22 cellular contexts compared by ENCODE assay signal in the genomic region with DNA sequence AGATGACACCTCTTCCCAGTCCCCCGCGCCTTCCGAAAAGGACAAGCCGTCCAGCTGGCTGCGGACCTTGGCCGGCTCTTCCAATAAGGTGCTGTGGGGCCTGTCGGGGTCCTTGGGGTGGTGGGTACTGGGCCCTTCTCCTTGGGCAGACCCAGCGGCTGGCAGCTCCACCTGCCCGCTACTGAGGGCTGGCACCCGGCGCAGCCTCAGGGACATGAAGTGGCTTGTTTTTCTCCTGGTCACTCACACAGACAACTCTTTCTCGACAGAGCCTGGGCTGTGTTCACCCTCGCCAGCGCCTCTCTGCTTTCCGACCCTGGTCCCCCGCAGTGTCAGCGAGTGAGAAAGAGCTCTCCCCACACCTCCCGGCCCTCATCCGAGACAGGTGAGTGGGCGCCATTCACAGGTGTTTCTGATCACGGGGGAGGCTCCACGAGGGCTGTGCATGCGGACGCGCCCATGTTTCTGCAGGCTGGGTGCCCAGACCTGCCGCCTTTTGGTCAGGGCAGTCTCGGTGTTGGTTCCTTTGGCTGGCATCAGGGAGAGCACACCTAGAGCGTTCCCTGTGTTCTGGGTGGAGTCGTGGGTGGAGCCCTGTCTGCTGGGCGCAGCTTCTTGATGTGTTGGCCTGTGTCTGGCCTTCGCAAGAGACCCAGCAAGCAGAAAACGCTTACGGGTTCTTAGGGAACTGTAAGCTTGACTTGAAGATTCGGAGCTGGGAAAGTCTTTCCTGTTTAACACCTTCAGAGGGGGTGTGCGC.
A peak's percentile ranks its signal among the peaks of the same experiment; 100 is the strongest.
DNase-seq lines count a peak whose midpoint lies in the region; ATAC-seq and TF ChIP-seq lines count a peak whose summit lies in the region.
"Had no signal": no experiment of that assay in that cellular context is flagged by ENCODE, and none has a peak within 500 bp of the region (broad histone marks: within the 10 kb centered on the region; RNA-seq: fewer than 3 reads in every experiment).

No MANE protein-coding gene starts in this region.

- H3K4me3 Mint-ChIP-seq in stimulated activated naive CD8-positive, alpha-beta T cell treated with anti-CD3 and anti-CD28 coated beads, Interleukin-15, Interleukin-2, amounts not matched to agents 100 ng/mL and 50 ng/mL, for 24 hours, result no peak overlapping the region
- H3K4me3 Mint-ChIP-seq in stimulated activated naive CD8-positive, alpha-beta T cell treated with anti-CD3 and anti-CD28 coated beads, Interleukin-15, amount 100 ng/mL, for 72 hours, result no peak overlapping the region
- no peak overlapping the region for H3K4me3 Mint-ChIP-seq in activated CD4-positive, alpha-beta memory T cell treated with anti-CD3 and anti-CD28 coated beads for 36 hours

- no peaks in the 10 kb centered on the region for H3K9me3 Mint-ChIP-seq in stimulated activated naive CD8-positive, alpha-beta T cell treated with anti-CD3 and anti-CD28 coated beads, Interleukin-15, Interleukin-2, amounts not matched to agents 100 ng/mL and 50 ng/mL, for 24 hours
- H3K9me3 Mint-ChIP-seq in stimulated activated naive CD8-positive, alpha-beta T cell treated with anti-CD3 and anti-CD28 coated beads, Interleukin-15, amount 100 ng/mL, for 72 hours, result no peaks in the 10 kb centered on the region
- H3K9me3 Mint-ChIP-seq in activated CD4-positive, alpha-beta memory T cell treated with anti-CD3 and anti-CD28 coated beads for 36 hours, result no peaks in the 10 kb centered on the region

- H3K36me3 ChIP-seq in OCI-LY7 (ENCODE audit: insufficient read depth, low read length), result no peaks in the 10 kb centered on the region

- no peak for ATAC-seq in stimulated activated naive CD8-positive, alpha-beta T cell treated with anti-CD3 and anti-CD28 coated beads, Interleukin-15, amount 100 ng/mL, for 72 hours
- ATAC-seq in esophagus mucosa, result peak; percentile 24
- ATAC-seq: activated CD4-positive, CD25-positive, alpha-beta regulatory T cell treated with anti-CD3 and anti-CD28 coated beads, Interleukin-2, amount 50 U/mL, for 24 hours; SK-N-SH treated with all-trans-retinoic acid at 6 μM for 48 hours; stimulated activated naive CD8-positive, alpha-beta T cell treated with anti-CD3 and anti-CD28 coated beads, Interleukin-15, Interleukin-2, amounts not matched to agents 100 U/mL and 50 U/mL, for 24 hours had no signal

- H3K27ac Mint-ChIP-seq in stimulated activated naive CD8-positive, alpha-beta T cell treated with anti-CD3 and anti-CD28 coated beads, Interleukin-15, Interleukin-2, amounts not matched to agents 100 ng/mL and 50 ng/mL, for 24 hours, result peak overlapping the region; percentile 31
- H3K27ac Mint-ChIP-seq in stimulated activated naive CD8-positive, alpha-beta T cell treated with anti-CD3 and anti-CD28 coated beads, Interleukin-15, amount 100 ng/mL, for 72 hours, result no peak overlapping the region
- H3K27ac Mint-ChIP-seq in activated CD4-positive, alpha-beta memory T cell treated with anti-CD3 and anti-CD28 coated beads for 36 hours, result peak overlapping the region; percentile 23

- peaks cover 24% of the 10 kb centered on the region for H3K36me3 Mint-ChIP-seq in stimulated activated naive CD8-positive, alpha-beta T cell treated with anti-CD3 and anti-CD28 coated beads, Interleukin-15, Interleukin-2, amounts not matched to agents 100 ng/mL and 50 ng/mL, for 24 hours (ENCODE audit: low read depth)
- H3K36me3 Mint-ChIP-seq in activated CD4-positive, alpha-beta memory T cell treated with anti-CD3 and anti-CD28 coated beads for 36 hours, result peaks cover 37% of the 10 kb centered on the region

- POLR2A ChIA-PET in activated CD4-positive, alpha-beta memory T cell treated with anti-CD3 and anti-CD28 coated beads for 36 hours (lab: Charles Lee), result no interaction called here
- POLR2A ChIA-PET in OCI-LY7 (lab: Charles Lee), result no interaction called here

- H3K4me3 ChIP-seq in OCI-LY7 (ENCODE audit: low read depth, low read length, poor library complexity, severe bottlenecking), result no peak overlapping the region
- H3K4me3 ChIP-seq: ascending aorta had no signal

- H4K20me1 ChIP-seq in OCI-LY7 (ENCODE audit: insufficient read depth, low read length), result no peaks in the 10 kb centered on the region

- TF ChIP-seq CTCF in OCI-LY7 (conservative IDR thresholded peaks at IDR 0.05; ENCODE audit: low read length), result no peak

- intact Hi-C loops in activated CD4-positive, alpha-beta memory T cell treated with anti-CD3 and anti-CD28 coated beads for 36 hours (cut with micrococcal nuclease), result loop anchor here (5.0 kb wide), 2 partner anchors 106 to 244 kb away; no protein-coding TSS in a partner anchor
- intact Hi-C loops in OCI-LY7 (cut with micrococcal nuclease; ENCODE audit: unreplicated experiment), result loop anchor here (5.0 kb wide), 1 partner anchor 106 kb away; no protein-coding TSS in a partner anchor

- no peaks in the 10 kb centered on the region for H3K9me2 ChIP-seq in OCI-LY7 (ENCODE audit: insufficient read depth, low read length)

- H3K4me2 ChIP-seq in OCI-LY7 (ENCODE audit: low read length), result no peak overlapping the region

- no TSS peak for BruUV-seq in OCI-LY7 (replicated peaks; lab: Mats Ljungman, UMichigan)

- H3K4me1 Mint-ChIP-seq in stimulated activated naive CD8-positive, alpha-beta T cell treated with anti-CD3 and anti-CD28 coated beads, Interleukin-15, Interleukin-2, amounts not matched to agents 100 ng/mL and 50 ng/mL, for 24 hours (ENCODE audit: low read depth), result peaks cover 45% of the 10 kb centered on the region
- peaks cover 64% of the 10 kb centered on the region for H3K4me1 Mint-ChIP-seq in stimulated activated naive CD8-positive, alpha-beta T cell treated with anti-CD3 and anti-CD28 coated beads, Interleukin-15, amount 100 ng/mL, for 72 hours
- H3K4me1 Mint-ChIP-seq in activated CD4-positive, alpha-beta memory T cell treated with anti-CD3 and anti-CD28 coated beads for 36 hours (ENCODE audit: low read depth), result peaks cover 34% of the 10 kb centered on the region

- CTCF ChIA-PET in activated CD4-positive, alpha-beta memory T cell treated with anti-CD3 and anti-CD28 coated beads for 36 hours (lab: Charles Lee), result interaction anchor here (1.4 kb wide), 1 partner anchor 8 kb away, joined by 4 read pairs; no protein-coding TSS in a partner anchor
- CTCF ChIA-PET in OCI-LY7 (lab: Charles Lee; ENCODE audit: unreplicated experiment), result no interaction called here

- H3K27me3 Mint-ChIP-seq in stimulated activated naive CD8-positive, alpha-beta T cell treated with anti-CD3 and anti-CD28 coated beads, Interleukin-15, Interleukin-2, amounts not matched to agents 100 ng/mL and 50 ng/mL, for 24 hours, result no peaks in the 10 kb centered on the region
- H3K27me3 Mint-ChIP-seq in stimulated activated naive CD8-positive, alpha-beta T cell treated with anti-CD3 and anti-CD28 coated beads, Interleukin-15, amount 100 ng/mL, for 72 hours, result no peaks in the 10 kb centered on the region
- no peaks in the 10 kb centered on the region for H3K27me3 Mint-ChIP-seq in activated CD4-positive, alpha-beta memory T cell treated with anti-CD3 and anti-CD28 coated beads for 36 hours

- H3K79me2 ChIP-seq in OCI-LY7 (ENCODE audit: insufficient read depth, low read depth, low read length), result no peaks in the 10 kb centered on the region

- no peak for DNase-seq in stimulated activated naive CD8-positive, alpha-beta T cell treated with anti-CD3 and anti-CD28 coated beads, Interleukin-15, amount 100 ng/mL, for 72 hours
- DNase-seq in activated CD4-positive, alpha-beta memory T cell treated with anti-CD3 and anti-CD28 coated beads for 36 hours, result no peak
- DNase-seq in OCI-LY7 (ENCODE audit: low spot score) (no peak), COLO829 (ENCODE audit: low spot score) (no peak), SK-N-DZ (ENCODE audit: low spot score) (no peak)
- DNase-seq: cerebellar nuclear complex; effector CD8-positive, alpha-beta T cell; H7; NCI-H2107; NCI-H510A treated with DMSO at 0.1 percent for 48 hours; NK-92 treated with Interleukin-12 subunit alpha and Interleukin-12 subunit beta, amount 100 ng/mL, for 24 hours; stimulated activated CD4-positive, alpha-beta T cell treated with anti-CD3 and anti-CD28 coated beads, Interleukin-2, amount 100 ng/mL, for 48 hours; stimulated activated naive CD8-positive, alpha-beta T cell treated with anti-CD3 and anti-CD28 coated beads, Interleukin-15, Interleukin-2, amounts not matched to agents 100 U/mL and 50 U/mL, for 24 hours; T1000; trophoblast cell had no signal

- peak overlapping the region; percentile 36 for H3K27ac ChIP-seq in temporal lobe (ENCODE audit: low read depth, low read length)
- no peak overlapping the region for H3K27ac ChIP-seq in OCI-LY7 (ENCODE audit: low read depth, low read length, poor library complexity, severe bottlenecking)
- H3K27ac ChIP-seq: neutrophil had no signal

- H2AFZ ChIP-seq in OCI-LY7 (ENCODE audit: low read length), result no peak overlapping the region

- H3K4me1 ChIP-seq in OCI-LY7 (ENCODE audit: insufficient read depth, low read length, poor library complexity, severe bottlenecking), result peaks cover 26% of the 10 kb centered on the region

- H3K9me3 ChIP-seq in OCI-LY7 (ENCODE audit: low read length), result no peaks in the 10 kb centered on the region
- H3K9me3 ChIP-seq: ascending aorta, neutrophil had no signal

Comparison
In these comparisons a context has a peak if more than half of its experiments do, and no peak if none do; other contexts are left out.
1. H3K27ac Mint-ChIP-seq: peak in stimulated activated naive CD8-positive, alpha-beta T cell treated with anti-CD3 and anti-CD28 coated beads, Interleukin-15, Interleukin-2, amounts not matched to agents 100 ng/mL and 50 ng/mL, for 24 hours (single experiment) and activated CD4-positive, alpha-beta memory T cell treated with anti-CD3 and anti-CD28 coated beads for 36 hours (single experiment); none in stimulated activated naive CD8-positive, alpha-beta T cell treated with anti-CD3 and anti-CD28 coated beads, Interleukin-15, amount 100 ng/mL, for 72 hours (0 of 2).